Comparison of ENCODE assay signal across 2 cellular contexts in the genomic region with DNA sequence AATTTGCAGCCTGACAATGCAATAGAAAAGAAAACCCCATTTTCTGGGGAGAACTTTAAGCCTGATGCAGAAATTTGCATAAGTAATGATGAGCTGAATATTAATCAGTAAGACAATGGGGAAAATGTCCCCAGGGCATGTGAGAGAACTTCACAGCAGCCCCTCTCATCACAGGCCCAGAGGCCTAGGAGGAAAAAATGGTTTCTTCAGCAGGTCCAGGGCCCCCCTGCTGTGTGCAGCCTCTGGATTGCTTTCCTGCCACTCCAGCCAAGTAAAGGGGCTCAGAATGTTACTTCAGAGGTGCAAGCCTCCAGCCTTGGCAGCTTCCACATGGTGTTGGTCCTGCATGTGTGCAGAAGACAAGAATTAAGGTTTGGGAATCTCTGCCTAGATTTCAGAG.
TF ChIP-seq lines count a peak whose summit lies in the region.

No MANE protein-coding gene starts in this region.

TF ChIP-seq in A549, 52 proteins besides CTCF, POLR2A, EP300 and RAD21 (continued from another document):
- TF ChIP-seq RNF2 (IDR thresholded peaks at IDR 0.05; ENCODE audit: borderline replicate concordance, low read depth) (no peak), HEYL (CRISPR knock-in tag; IDR thresholded peaks at IDR 0.05) (no peak), CEBPB (IDR thresholded peaks at IDR 0.05) (no peak)

TF ChIP-seq in K562, 482 proteins besides CTCF, POLR2A, EP300 and RAD21 (continued from another document):
- TF ChIP-seq, protein P1, sequence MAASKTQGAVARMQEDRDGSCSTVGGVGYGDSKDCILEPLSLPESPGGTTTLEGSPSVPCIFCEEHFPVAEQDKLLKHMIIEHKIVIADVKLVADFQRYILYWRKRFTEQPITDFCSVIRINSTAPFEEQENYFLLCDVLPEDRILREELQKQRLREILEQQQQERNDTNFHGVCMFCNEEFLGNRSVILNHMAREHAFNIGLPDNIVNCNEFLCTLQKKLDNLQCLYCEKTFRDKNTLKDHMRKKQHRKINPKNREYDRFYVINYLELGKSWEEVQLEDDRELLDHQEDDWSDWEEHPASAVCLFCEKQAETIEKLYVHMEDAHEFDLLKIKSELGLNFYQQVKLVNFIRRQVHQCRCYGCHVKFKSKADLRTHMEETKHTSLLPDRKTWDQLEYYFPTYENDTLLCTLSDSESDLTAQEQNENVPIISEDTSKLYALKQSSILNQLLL (CRISPR knock-in tag; IDR thresholded peaks at IDR 0.05; ENCODE audit: borderline replicate concordance) = no peak
- TF ChIP-seq ZFP36 (IDR thresholded peaks at IDR 0.05; ENCODE audit: low read depth, low read length, partially characterized antibody) = peak; percentile 54
- TF ChIP-seq, protein P2, sequence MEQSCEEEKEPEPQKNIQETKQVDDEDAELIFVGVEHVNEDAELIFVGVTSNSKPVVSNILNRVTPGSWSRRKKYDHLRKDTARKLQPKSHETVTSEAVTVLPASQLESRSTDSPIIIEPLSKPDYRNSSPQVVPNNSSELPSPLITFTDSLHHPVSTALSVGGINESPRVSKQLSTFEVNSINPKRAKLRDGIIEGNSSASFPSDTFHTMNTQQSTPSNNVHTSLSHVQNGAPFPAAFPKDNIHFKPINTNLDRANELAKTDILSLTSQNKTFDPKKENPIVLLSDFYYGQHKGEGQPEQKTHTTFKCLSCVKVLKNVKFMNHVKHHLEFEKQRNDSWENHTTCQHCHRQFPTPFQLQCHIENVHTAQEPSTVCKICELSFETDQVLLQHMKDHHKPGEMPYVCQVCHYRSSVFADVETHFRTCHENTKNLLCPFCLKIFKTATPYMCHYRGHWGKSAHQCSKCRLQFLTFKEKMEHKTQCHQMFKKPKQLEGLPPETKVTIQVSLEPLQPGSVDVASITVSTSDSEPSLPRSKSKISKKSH (CRISPR knock-in tag; IDR thresholded peaks at IDR 0.05) = no peak
- no peak for TF ChIP-seq LEF1 (IDR thresholded peaks at IDR 0.05)
- no peak for TF ChIP-seq ZNF561 (CRISPR knock-in tag; conservative IDR thresholded peaks at IDR 0.05)
- TF ChIP-seq ZNF445 (CRISPR knock-in tag; IDR thresholded peaks at IDR 0.05; ENCODE audit: low read depth) = no peak
- TF ChIP-seq ZFP1 (CRISPR knock-in tag; IDR thresholded peaks at IDR 0.05) = no peak
